1 cellular context compared by ENCODE assay signal in the genomic region with DNA sequence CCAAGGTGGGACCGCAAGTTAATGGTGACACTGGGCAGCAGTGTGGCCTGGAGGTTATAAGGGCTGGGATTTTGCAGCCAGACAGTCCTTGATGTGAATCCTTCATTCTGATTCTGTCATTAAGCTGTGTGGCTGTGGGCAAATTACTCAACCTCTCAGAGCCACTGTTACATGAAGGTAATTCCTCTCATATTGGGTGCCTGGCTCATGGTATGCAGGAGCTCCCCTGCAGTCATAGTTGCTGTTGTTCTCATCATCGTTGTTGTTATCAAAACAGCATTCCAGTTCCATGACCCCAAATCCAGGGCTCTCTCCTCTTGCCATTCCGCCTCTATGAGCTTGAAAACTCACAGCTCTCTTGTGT.
TF ChIP-seq lines count a peak whose summit lies in the region.

No MANE protein-coding gene starts in this region.

TF ChIP-seq in HepG2, 621 proteins besides CTCF, POLR2A, EP300 and RAD21:
- peak; percentile 44; the same call in 1 of the 2 replicates for TF ChIP-seq ZNF768 (CRISPR knock-in tag; IDR thresholded peaks at IDR 0.05)
- no peak for TF ChIP-seq ZNF674 (CRISPR knock-in tag; IDR thresholded peaks at IDR 0.05; ENCODE audit: low read depth)
- TF ChIP-seq DNMT1 (CRISPR knock-in tag; IDR thresholded peaks at IDR 0.05), result no peak
- no peak for TF ChIP-seq ELF3 (CRISPR knock-in tag; IDR thresholded peaks at IDR 0.05)
